24 cellular contexts compared by ENCODE assay signal in genomic region chr10:101919026-101919784, GRCh38.
DNase-seq lines count a peak whose midpoint lies in the region; ATAC-seq and TF ChIP-seq lines count a peak whose summit lies in the region.
"Had no signal": no experiment of that assay in that cellular context is flagged by ENCODE, and none has a peak within 500 bp of the region (broad histone marks: within the 10 kb centered on the region; RNA-seq: fewer than 3 reads in every experiment).

No MANE protein-coding gene starts in this region.

- no peaks in the 10 kb centered on the region for H3K79me2 ChIP-seq in neural progenitor cell (ENCODE audit: low read depth)

- peaks cover 18% of the 10 kb centered on the region for H3K4me1 ChIP-seq in neural progenitor cell
- H3K4me1 ChIP-seq: SJSA1 had no signal

- peaks cover 11% of the 10 kb centered on the region for H3K4me1 Mint-ChIP-seq in central memory CD8-positive, alpha-beta T cell
- peaks cover 6% of the 10 kb centered on the region for H3K4me1 Mint-ChIP-seq in neural progenitor cell

- peak overlapping the region; percentile 17 for H3K27ac ChIP-seq in neural progenitor cell
- H3K27ac ChIP-seq: C4-2B, KMS-11, SJSA1 had no signal

- H3K27me3 Mint-ChIP-seq in central memory CD8-positive, alpha-beta T cell = no peaks in the 10 kb centered on the region
- no peaks in the 10 kb centered on the region for H3K27me3 Mint-ChIP-seq in neural progenitor cell (ENCODE audit: insufficient read depth, low read depth)
- H3K27me3 Mint-ChIP-seq: CD8-positive, alpha-beta memory T cell had no signal

- ATAC-seq in left ventricle myocardium superior = peak; percentile 34
- ATAC-seq in left cardiac atrium = no peak
- ATAC-seq in central memory CD8-positive, alpha-beta T cell (replicated peaks; ENCODE audit: extremely low read depth, poor library complexity, severe bottlenecking) = no peak
- no peak for ATAC-seq in HG02981 (IDR thresholded peaks at IDR 0.05; ENCODE audit: unreplicated experiment)
- ATAC-seq in HG02852 (IDR thresholded peaks at IDR 0.05; ENCODE audit: unreplicated experiment) = no peak
- no peak for ATAC-seq in HG02884 (IDR thresholded peaks at IDR 0.05; ENCODE audit: unreplicated experiment)
- ATAC-seq: Panc1 had no signal

- H3F3A ChIP-seq in neural progenitor cell (ENCODE audit: low read depth) = peaks cover 3% of the 10 kb centered on the region

- no peak overlapping the region for H3K4me3 Mint-ChIP-seq in central memory CD8-positive, alpha-beta T cell
- no peak overlapping the region for H3K4me3 Mint-ChIP-seq in neural progenitor cell
- H3K4me3 Mint-ChIP-seq: CD8-positive, alpha-beta memory T cell; HFFc6 had no signal

- no peaks in the 10 kb centered on the region for H3K36me3 ChIP-seq in neural progenitor cell
- H3K36me3 ChIP-seq: SJSA1 had no signal

- H3K27ac Mint-ChIP-seq in central memory CD8-positive, alpha-beta T cell (ENCODE audit: low read depth) = peak overlapping the region; percentile 4
- no peak overlapping the region for H3K27ac Mint-ChIP-seq in neural progenitor cell
- H3K27ac Mint-ChIP-seq: HFFc6 had no signal

- H3K27me3 ChIP-seq in neural progenitor cell = no peaks in the 10 kb centered on the region
- H3K27me3 ChIP-seq: SJSA1 had no signal

- TF ChIP-seq CTCF in neural progenitor cell (IDR thresholded peaks at IDR 0.05) = no peak

- no peaks in the 10 kb centered on the region for H3K9me3 Mint-ChIP-seq in central memory CD8-positive, alpha-beta T cell
- H3K9me3 Mint-ChIP-seq in neural progenitor cell = no peaks in the 10 kb centered on the region
- H3K9me3 Mint-ChIP-seq: CD8-positive, alpha-beta memory T cell; HFFc6 had no signal

- intact Hi-C loops in left ventricle myocardium superior (cut with micrococcal nuclease) (no loop called here), left cardiac atrium (cut with DNase I) (no loop called here)

- H3K36me3 Mint-ChIP-seq in central memory CD8-positive, alpha-beta T cell (ENCODE audit: insufficient read depth) = peaks cover 8% of the 10 kb centered on the region
- no peaks in the 10 kb centered on the region for H3K36me3 Mint-ChIP-seq in neural progenitor cell

- H3K4me3 ChIP-seq in neural progenitor cell = no peak overlapping the region
- H3K4me3 ChIP-seq: SJSA1 had no signal

- H3K9ac ChIP-seq in neural progenitor cell = no peak overlapping the region
- H3K9ac ChIP-seq: KMS-11 had no signal

- DNase-seq in left ventricle myocardium superior (no peak), left cardiac atrium (no peak), neural progenitor cell (ENCODE audit: low spot score) (peak; percentile 15), NCI-H774 (lab: John Stamatoyannopoulos, UW) (no peak)
- no peak for DNase-seq in central memory CD8-positive, alpha-beta T cell (ENCODE audit: low spot score in 2 of 2)
- DNase-seq: CD8-positive, alpha-beta memory T cell; DMS53; GF-D8; HFFc6; IMR-90; NCI-H1092 treated with DMSO at 0.1 percent for 48 hours; NCI-H1436 treated with DMSO at 0.1 percent for 48 hours; NCI-H1930; NCI-H2227 treated with DMSO at 0.1 percent for 48 hours; NCI-H510A; NCI-H748 treated with DMSO at 0.1 percent for 48 hours; NK-92 treated with Interleukin-12 subunit alpha and Interleukin-12 subunit beta, amount 100 ng/mL, for 24 hours had no signal

- no peaks in the 10 kb centered on the region for H4K20me1 ChIP-seq in neural progenitor cell (ENCODE audit: low read depth)

- H2AFZ ChIP-seq in neural progenitor cell (replicated peaks) = no peak overlapping the region

- H3K9me3 ChIP-seq in neural progenitor cell (ENCODE audit: low read depth) = no peaks in the 10 kb centered on the region
- H3K9me3 ChIP-seq: SJSA1 had no signal

- H3K4me2 ChIP-seq in neural progenitor cell = peak overlapping the region; percentile 43
- H3K4me2 ChIP-seq: KMS-11 had no signal
